7 cellular contexts compared by ENCODE assay signal in genomic region chr3:163490119-163490518, GRCh38.
A peak's percentile ranks its signal among the peaks of the same experiment; 100 is the strongest.
DNase-seq lines count a peak whose midpoint lies in the region; ATAC-seq and TF ChIP-seq lines count a peak whose summit lies in the region.

No MANE protein-coding gene starts in this region.

- no peaks in the 10 kb centered on the region for H3K4me1 Mint-ChIP-seq in stimulated activated naive CD8-positive, alpha-beta T cell treated with anti-CD3 and anti-CD28 coated beads, Interleukin-15, amount 100 ng/mL, for 72 hours

- peaks cover 5 to 7% of the 10 kb centered on the region in 2 donors for H3K9me3 Mint-ChIP-seq in stimulated activated naive CD8-positive, alpha-beta T cell treated with anti-CD3 and anti-CD28 coated beads, Interleukin-15, amount 100 ng/mL, for 72 hours

- H3K4me1 ChIP-seq in RWPE2 (ENCODE audit: insufficient read depth, poor library complexity, severe bottlenecking) = no peaks in the 10 kb centered on the region

- no peak overlapping the region for H3K27ac ChIP-seq in RWPE2 (ENCODE audit: poor library complexity, severe bottlenecking)

- no peak overlapping the region for H3K27ac Mint-ChIP-seq in stimulated activated naive CD8-positive, alpha-beta T cell treated with anti-CD3 and anti-CD28 coated beads, Interleukin-15, amount 100 ng/mL, for 72 hours

- H3K27me3 ChIP-seq in RWPE2 (ENCODE audit: insufficient read depth, poor library complexity, severe bottlenecking) = peaks cover 4% of the 10 kb centered on the region

- H3K4me3 Mint-ChIP-seq in stimulated activated naive CD8-positive, alpha-beta T cell treated with anti-CD3 and anti-CD28 coated beads, Interleukin-15, amount 100 ng/mL, for 72 hours = no peak overlapping the region

- H3K9me3 ChIP-seq in RWPE2 (ENCODE audit: severe bottlenecking) = no peaks in the 10 kb centered on the region

- H3K27me3 Mint-ChIP-seq in stimulated activated naive CD8-positive, alpha-beta T cell treated with anti-CD3 and anti-CD28 coated beads, Interleukin-15, amount 100 ng/mL, for 72 hours = no peaks in the 10 kb centered on the region

- H3K36me3 ChIP-seq in RWPE2 (ENCODE audit: low read depth) = no peaks in the 10 kb centered on the region

- peak; percentile 68 for TF ChIP-seq CTCF in RWPE2 (IDR thresholded peaks at IDR 0.05; ENCODE audit: poor library complexity, severe bottlenecking)

- no peak overlapping the region for H3K4me3 ChIP-seq in RWPE2 (ENCODE audit: severe bottlenecking)

- peak; percentile 51 for DNase-seq in DMS53 treated with DMSO at 0.1 percent for 48 hours (lab: John Stamatoyannopoulos, UW; ENCODE audit: unreplicated experiment)
- no peak for DNase-seq in RWPE2 (ENCODE audit: low spot score)
- DNase-seq in foreskin melanocyte = peak; percentile 24
- peak in 1 of 2 donors; percentile 23 for DNase-seq in stimulated activated naive CD8-positive, alpha-beta T cell treated with anti-CD3 and anti-CD28 coated beads, Interleukin-15, amount 100 ng/mL, for 72 hours
- no peak for DNase-seq in NCI-H774 (lab: John Stamatoyannopoulos, UW)

- ATAC-seq in GM18907 (IDR thresholded peaks at IDR 0.05; ENCODE audit: unreplicated experiment) = peak; percentile 57
- ATAC-seq in HG03442 (IDR thresholded peaks at IDR 0.05; ENCODE audit: unreplicated experiment) = peak; percentile 68
- peak; percentile 80 for ATAC-seq in RWPE2 (ENCODE audit: low read depth)
- peak; percentile 46 for ATAC-seq in stimulated activated naive CD8-positive, alpha-beta T cell treated with anti-CD3 and anti-CD28 coated beads, Interleukin-15, amount 100 ng/mL, for 72 hours

Comparison
In these comparisons a context has a peak if more than half of its experiments do, and no peak if none do; other contexts are left out.
1. DNase-seq: peak in DMS53 treated with DMSO at 0.1 percent for 48 hours (single experiment) and foreskin melanocyte (single experiment); none in RWPE2 (single experiment) and NCI-H774 (single experiment).
2. Peak in every context shown above with its lines, with median percentiles within 50 percentile points of each other: ATAC-seq.